In genomic region chr15:74662064-74662860, GRCh38 we compare ENCODE assay signal across 17 cellular contexts.
"Had no signal": no experiment of that assay in that cellular context is flagged by ENCODE, and none has a peak within 500 bp of the region (broad histone marks: within the 10 kb centered on the region; RNA-seq: fewer than 3 reads in every experiment).

No MANE protein-coding gene starts in this region.

- H3K27ac Mint-ChIP-seq: activated naive CD4-positive, alpha-beta T cell treated with anti-CD3 and anti-CD28 coated beads, Interleukin-2, amount 10 ng/mL, durations not matched to agents 7 days and 5 days; activated T-helper 2 cell treated with anti-CD3 and anti-CD28 coated beads, Interferon-gamma antibody, Interleukin-2, Interleukin-4, amounts not matched to agents 10 μg/mL and 5 μg/mL and 100 μg/mL, durations not matched to agents 14 hours and 24 hours and 36 hours; stimulated activated naive CD8-positive, alpha-beta T cell treated with anti-CD3 and anti-CD28 coated beads, Interleukin-15, Interleukin-2, amounts not matched to agents 100 ng/mL and 50 ng/mL, for 24 hours had no signal

- H3K27ac ChIP-seq: neutrophil, thoracic aorta, vagina had no signal

- ATAC-seq: esophagus mucosa; naive thymus-derived CD8-positive, alpha-beta T cell; SK-N-SH treated with all-trans-retinoic acid at 6 μM for 48 hours had no signal

- H3K9me3 Mint-ChIP-seq: activated naive CD4-positive, alpha-beta T cell treated with anti-CD3 and anti-CD28 coated beads, Interleukin-2, amount 10 ng/mL, durations not matched to agents 7 days and 5 days; activated T-helper 2 cell treated with anti-CD3 and anti-CD28 coated beads, Interferon-gamma antibody, Interleukin-2, Interleukin-4, amounts not matched to agents 10 μg/mL and 5 μg/mL and 100 μg/mL, durations not matched to agents 14 hours and 24 hours and 36 hours; immature natural killer cell; naive thymus-derived CD8-positive, alpha-beta T cell; stimulated activated naive CD8-positive, alpha-beta T cell treated with anti-CD3 and anti-CD28 coated beads, Interleukin-15, Interleukin-2, amounts not matched to agents 100 ng/mL and 50 ng/mL, for 24 hours had no signal

- H3K4me3 Mint-ChIP-seq: activated naive CD4-positive, alpha-beta T cell treated with anti-CD3 and anti-CD28 coated beads, Interleukin-2, amount 10 ng/mL, durations not matched to agents 7 days and 5 days; immature natural killer cell; naive thymus-derived CD8-positive, alpha-beta T cell; stimulated activated naive CD8-positive, alpha-beta T cell treated with anti-CD3 and anti-CD28 coated beads, Interleukin-15, Interleukin-2, amounts not matched to agents 100 ng/mL and 50 ng/mL, for 24 hours had no signal

- H3K9me3 ChIP-seq: neutrophil, thoracic aorta, vagina had no signal

- DNase-seq: activated CD4-positive, CD25-positive, alpha-beta regulatory T cell treated with anti-CD3 and anti-CD28 coated beads, Interleukin-2, amount 50 U/mL, for 72 hours; activated naive CD4-positive, alpha-beta T cell treated with anti-CD3 and anti-CD28 coated beads, Interleukin-2, amount 10 ng/mL, durations not matched to agents 7 days and 5 days; activated T-cell treated with anti-CD3 and anti-CD28 coated beads, Interleukin-2, amount 50 U/mL, for 1 hour; immature natural killer cell; naive thymus-derived CD8-positive, alpha-beta T cell; stimulated activated CD4-positive, alpha-beta T cell treated with anti-CD3 and anti-CD28 coated beads, Interleukin-4, amount 100 ng/mL, for 4 hours; stimulated activated CD8-positive, alpha-beta memory T cell treated with anti-CD3 and anti-CD28 coated beads, Interleukin-4, amount 100 ng/mL, for 48 hours; T-helper 1 cell; T1000 had no signal

- H3K4me3 ChIP-seq: skin epidermis, thoracic aorta, vagina had no signal

- H3K36me3 ChIP-seq: neutrophil, vagina had no signal

- H3K27me3 Mint-ChIP-seq: activated naive CD4-positive, alpha-beta T cell treated with anti-CD3 and anti-CD28 coated beads, Interleukin-2, amount 10 ng/mL, durations not matched to agents 7 days and 5 days; naive thymus-derived CD8-positive, alpha-beta T cell; stimulated activated naive CD8-positive, alpha-beta T cell treated with anti-CD3 and anti-CD28 coated beads, Interleukin-15, Interleukin-2, amounts not matched to agents 100 ng/mL and 50 ng/mL, for 24 hours had no signal

- H3K27me3 ChIP-seq: neutrophil, vagina had no signal
